8 cellular contexts compared by ENCODE assay signal in genomic region chr7:138008588-138009349, GRCh38. TPM values are rescaled to one million over a fixed set of nuclear protein-coding genes. Genes with fewer than 3 reads are reported as not detected.
A peak's percentile ranks its signal among the peaks of the same experiment; 100 is the strongest.
DNase-seq lines count a peak whose midpoint lies in the region; ATAC-seq, FAIRE-seq and TF ChIP-seq lines count a peak whose summit lies in the region.

No MANE protein-coding gene starts in this region.

- H3K27me3 ChIP-seq in CD4-positive, CD25-positive, alpha-beta regulatory T cell (ENCODE audit: control insufficient read depth, insufficient read depth, low read length): peaks cover 5% of the 10 kb centered on the region
- no peaks in the 10 kb centered on the region for H3K27me3 ChIP-seq in Loucy (ENCODE audit: insufficient read depth, low read length, poor library complexity, severe bottlenecking)
- H3K27me3 ChIP-seq in mammary epithelial cell (ENCODE audit: insufficient read depth, low read length): no peaks in the 10 kb centered on the region
- H3K27me3 ChIP-seq in testis: no peaks in the 10 kb centered on the region

- H2AFZ ChIP-seq in Loucy (ENCODE audit: low read length) (peak overlapping the region; percentile 83), mammary epithelial cell (ENCODE audit: low read depth, low read length) (peak overlapping the region; percentile 70)

- H3K4me1 ChIP-seq in CD4-positive, CD25-positive, alpha-beta regulatory T cell (ENCODE audit: control insufficient read depth, insufficient read depth, low read length, poor library complexity, severe bottlenecking): peaks cover 4% of the 10 kb centered on the region
- H3K4me1 ChIP-seq in Loucy (ENCODE audit: insufficient read depth, low read length, poor library complexity, severe bottlenecking) (peaks cover 6% of the 10 kb centered on the region), mammary epithelial cell (ENCODE audit: insufficient read depth, low read length) (no peaks in the 10 kb centered on the region), testis (peaks cover 4% of the 10 kb centered on the region)

- H3K79me2 ChIP-seq in Loucy (ENCODE audit: insufficient read depth, low read length) (no peaks in the 10 kb centered on the region), mammary epithelial cell (ENCODE audit: insufficient read depth, low read length) (no peaks in the 10 kb centered on the region)

- intact Hi-C loops in mammary epithelial cell (cut with micrococcal nuclease): loop anchor here (1.0 to 10.0 kb wide), 6 partner anchors 105 to 856 kb away; no protein-coding TSS in a partner anchor
- intact Hi-C loops in testis (cut with DNase I; ENCODE audit: low total_unique reads): loop anchor here (5.0 to 10.0 kb wide), 2 partner anchors 106 to 354 kb away; no protein-coding TSS in a partner anchor

- H3K27ac Mint-ChIP-seq in CD4-positive, CD25-positive, alpha-beta regulatory T cell: no peak overlapping the region

- BruUV-seq in mammary epithelial cell (replicated peaks; lab: Mats Ljungman, UMichigan): no TSS peak

- TF ChIP-seq CTCF in Loucy (conservative IDR thresholded peaks at IDR 0.05; ENCODE audit: low read length) (peak; percentile 90), RWPE1 (conservative IDR thresholded peaks at IDR 0.05; ENCODE audit: low read depth) (peak; percentile 91), mammary epithelial cell (conservative IDR thresholded peaks at IDR 0.05 in 1 of 2, IDR thresholded peaks at IDR 0.05 in 1 of 2; ENCODE audit: extremely low read depth in 1 of 2, insufficient read depth in 1 of 2, low read depth in 1 of 2, low read length in 2 of 2) (peak; percentile 69 to 86), testis (IDR thresholded peaks at IDR 0.05) (peak; percentile 80 to 89 (median 89))

- H4K20me1 ChIP-seq in Loucy (ENCODE audit: insufficient read depth, low read length, poor library complexity, severe bottlenecking): no peaks in the 10 kb centered on the region
- H4K20me1 ChIP-seq in mammary epithelial cell (ENCODE audit: insufficient read depth, low read length): no peaks in the 10 kb centered on the region

- H3K36me3 Mint-ChIP-seq in CD4-positive, CD25-positive, alpha-beta regulatory T cell: no peaks in the 10 kb centered on the region

- H3K9me3 ChIP-seq in CD4-positive, CD25-positive, alpha-beta regulatory T cell (ENCODE audit: control insufficient read depth in 2 of 2, low read length in 2 of 2): no peaks in the 10 kb centered on the region
- H3K9me3 ChIP-seq in Loucy (ENCODE audit: insufficient read depth, low read depth, low read length): no peaks in the 10 kb centered on the region
- no peaks in the 10 kb centered on the region for H3K9me3 ChIP-seq in mammary epithelial cell (replicated peaks; ENCODE audit: insufficient read depth, low read length)
- no peaks in the 10 kb centered on the region for H3K9me3 ChIP-seq in testis

- H3K4me3 Mint-ChIP-seq in CD4-positive, CD25-positive, alpha-beta regulatory T cell: no peak overlapping the region

- no peak overlapping the region for H3K27ac ChIP-seq in CD4-positive, CD25-positive, alpha-beta regulatory T cell (ENCODE audit: insufficient read depth, low read length, poor library complexity, severe bottlenecking)
- H3K27ac ChIP-seq in RWPE1 (no peak overlapping the region), mammary epithelial cell (ENCODE audit: insufficient read depth, low read depth, low read length) (no peak overlapping the region), testis (no peak overlapping the region)

- no peaks in the 10 kb centered on the region for H3K9me2 ChIP-seq in Loucy (replicated peaks; ENCODE audit: low read depth, low read length)

- FAIRE-seq in GM18507 (lab: Jason Lieb, UNC): peak; percentile 76

- H3K27me3 Mint-ChIP-seq in CD4-positive, CD25-positive, alpha-beta regulatory T cell: peaks cover 11% of the 10 kb centered on the region

- peak; percentile 51 to 52 for ATAC-seq in CD4-positive, CD25-positive, alpha-beta regulatory T cell (ENCODE audit: low read depth in 2 of 2)

- H3K9me3 Mint-ChIP-seq in CD4-positive, CD25-positive, alpha-beta regulatory T cell: peaks cover 0 to under 1% (median 0%) of the 10 kb centered on the region in 7 donors

- no peak overlapping the region for H3K4me3 ChIP-seq in CD4-positive, CD25-positive, alpha-beta regulatory T cell (ENCODE audit: low read depth, low read length)
- no peak overlapping the region for H3K4me3 ChIP-seq in Loucy (ENCODE audit: low read length, poor library complexity, severe bottlenecking)
- H3K4me3 ChIP-seq in mammary epithelial cell (replicated peaks in 1 of 3; ENCODE audit: insufficient read depth in 1 of 3, low read depth in 2 of 3, low read length in 3 of 3): no peak overlapping the region
- H3K4me3 ChIP-seq in testis: no peak overlapping the region

- H3K4me1 Mint-ChIP-seq in CD4-positive, CD25-positive, alpha-beta regulatory T cell: peaks cover 0 to 13% (median 2%) of the 10 kb centered on the region in 4 donors

- POLR2A ChIA-PET in RWPE1 (lab: Yijun Ruan, JAX; ENCODE audit: low non-redundant PET): no interaction called here

- DNase-seq in CD4-positive, CD25-positive, alpha-beta regulatory T cell: peak; percentile 18 to 65 (median 61)
- DNase-seq in GM18507 (ENCODE audit: extremely low spot score, insufficient read length, low read depth): no peak
- peak; percentile 16 for DNase-seq in RWPE1 (ENCODE audit: low spot score)
- DNase-seq in mammary epithelial cell: peak; percentile 53
- DNase-seq in kidney tubule cell (ENCODE audit: low spot score): peak; percentile 68
- no peak for DNase-seq in testis
- no peak for DNase-seq in islet precursor cell

- in situ Hi-C loops in mammary epithelial cell (cut with MboI; ENCODE audit: low sequenced_read_pairs in 2 of 2): loop anchor here (5.0 to 25.0 kb wide), 4 partner anchors 101 to 729 kb away; no protein-coding TSS in a partner anchor

- CTCF ChIA-PET in RWPE1 (lab: Yijun Ruan, JAX): interaction anchor here (0.5 to 1.8 kb wide), 6 partner anchors 16 to 1758 kb away, joined by 3 to 15 read pairs (median 3); no protein-coding TSS in a partner anchor
- CTCF ChIA-PET in mammary epithelial cell (lab: Charles Lee; ENCODE audit: low non-redundant PET): interaction anchor here (0.6 to 0.7 kb wide), 3 partner anchors 9 to 745 kb away, joined by 3 to 6 read pairs (median 3); no protein-coding TSS in a partner anchor

- no peaks in the 10 kb centered on the region for H3K36me3 ChIP-seq in CD4-positive, CD25-positive, alpha-beta regulatory T cell (ENCODE audit: control insufficient read depth, insufficient read depth, low read length)
- H3K36me3 ChIP-seq in Loucy (ENCODE audit: insufficient read depth, low read length) (no peaks in the 10 kb centered on the region), mammary epithelial cell (ENCODE audit: insufficient read depth, low read length) (no peaks in the 10 kb centered on the region), testis (ENCODE audit: low read depth, missing control alignments) (no peaks in the 10 kb centered on the region)

- WGBS in mammary epithelial cell (ENCODE audit: low coverage, missing lambda C conversion rate): 38% methylated on average over 13 of the region's 17 CpGs
- 54 to 58% methylated on average over 16 to 17 of the region's 17 CpGs for WGBS in testis, 2 donors

- H3F3A ChIP-seq in Loucy (ENCODE audit: low read depth): no peaks in the 10 kb centered on the region

- dilution Hi-C loops in mammary epithelial cell (cut with HindIII; ENCODE audit: low sequenced_read_pairs): no loop called here

- H3K9ac ChIP-seq in Loucy (ENCODE audit: low read depth, low read length, poor library complexity, severe bottlenecking): no peak overlapping the region
- no peak overlapping the region for H3K9ac ChIP-seq in mammary epithelial cell (ENCODE audit: insufficient read depth, low read length)

- TF ChIP-seq POLR2A in testis (IDR thresholded peaks at IDR 0.05): no peak

- H3K4me2 ChIP-seq in Loucy (ENCODE audit: low read depth, low read length, poor library complexity, severe bottlenecking) (peak overlapping the region; percentile 25), mammary epithelial cell (ENCODE audit: insufficient read depth, low read depth, low read length) (no peak overlapping the region)

RNA-seq across cellular contexts. Expression of gene CREB3L2, which starts 6.9 kb away (rescaled TPM):
- total RNA-seq in CD4-positive, CD25-positive, alpha-beta regulatory T cell: 27.3 TPM
- polyA plus RNA-seq in CD4-positive, CD25-positive, alpha-beta regulatory T cell: 10 to 100 TPM; 12.0 to 16.0 (median 14.5) TPM
- 10 to 100 TPM; 26.3 to 63.5 TPM for total RNA-seq in mammary epithelial cell
- 22.4 TPM for polyA plus RNA-seq in mammary epithelial cell
- 47.2 TPM for polyA minus RNA-seq in mammary epithelial cell
- total RNA-seq in testis: 10 to 100 TPM; 23.4 to 23.9 TPM
- polyA plus RNA-seq in testis (ENCODE audit: insufficient read depth, low read depth, low replicate concordance): 22.0 TPM

Comparison
In these comparisons a context has a peak if more than half of its experiments do, and no peak if none do; other contexts are left out.
1. DNase-seq: peak in CD4-positive, CD25-positive, alpha-beta regulatory T cell (3 of 3), RWPE1 (single experiment), mammary epithelial cell (single experiment) and kidney tubule cell (single experiment); none in GM18507 (single experiment), testis (single experiment) and islet precursor cell (single experiment).
2. Peak in every context shown above with its lines, with median percentiles within 50 percentile points of each other: CTCF ChIP-seq.